15 cellular contexts compared by ENCODE assay signal in genomic region chr4:155854597-155855226, GRCh38. TPM values are rescaled to one million over a fixed set of nuclear protein-coding genes. Genes with fewer than 3 reads are reported as not detected.
DNase-seq lines count a peak whose midpoint lies in the region; ATAC-seq, FAIRE-seq and TF ChIP-seq lines count a peak whose summit lies in the region.
"Had no signal": no experiment of that assay in that cellular context is flagged by ENCODE, and none has a peak within 500 bp of the region (broad histone marks: within the 10 kb centered on the region; RNA-seq: fewer than 3 reads in every experiment).

No MANE protein-coding gene starts in this region.

- H3K27me3 Mint-ChIP-seq in MCF 10A (ENCODE audit: insufficient read depth, unreplicated experiment) = no peaks in the 10 kb centered on the region

- peak overlapping the region; percentile 4 for H2AFZ ChIP-seq in fibroblast of lung (ENCODE audit: low read length)

- CTCF ChIA-PET in MCF 10A (lab: Yijun Ruan, JAX) = no interaction called here

- no peak overlapping the region for H3K4me2 ChIP-seq in fibroblast of lung (ENCODE audit: extremely low read depth, insufficient read depth, low read length)

- ATAC-seq in HG03520 (IDR thresholded peaks at IDR 0.05; ENCODE audit: unreplicated experiment) = no peak
- ATAC-seq in activated CD4-positive, CD25-positive, alpha-beta regulatory T cell treated with anti-CD3 and anti-CD28 coated beads, Interleukin-2, amount 50 U/mL, for 24 hours = no peak

- no peaks in the 10 kb centered on the region for H3K9me3 Mint-ChIP-seq in MCF 10A (ENCODE audit: unreplicated experiment)

- no peaks in the 10 kb centered on the region for H3K36me3 Mint-ChIP-seq in MCF 10A (ENCODE audit: insufficient read depth, unreplicated experiment)

- H3K4me3 Mint-ChIP-seq in MCF 10A (ENCODE audit: unreplicated experiment) = no peak overlapping the region

- no peaks in the 10 kb centered on the region for H3K4me1 ChIP-seq in breast epithelium
- H3K4me1 ChIP-seq in fibroblast of lung (ENCODE audit: control insufficient read depth, extremely low read depth, insufficient read depth, low read length) = no peaks in the 10 kb centered on the region
- H3K4me1 ChIP-seq: lower lobe of right lung had no signal

- H3K27ac Mint-ChIP-seq in MCF 10A (ENCODE audit: low read depth, unreplicated experiment) = no peak overlapping the region

- H3K4me3 ChIP-seq in breast epithelium (no peak overlapping the region), fibroblast of lung (replicated peaks in 1 of 4; ENCODE audit: control extremely low read depth in 1 of 4, insufficient read depth in 1 of 4, low read depth in 3 of 4, low read length in 4 of 4) (peak overlapping the region in 1 of 4 experiments; percentile 8)
- H3K4me3 ChIP-seq: lower lobe of right lung had no signal

- no peaks in the 10 kb centered on the region for H3K27me3 ChIP-seq in breast epithelium
- no peaks in the 10 kb centered on the region for H3K27me3 ChIP-seq in fibroblast of lung (ENCODE audit: control insufficient read depth, insufficient read depth, low read length)

- no peak overlapping the region for H3K9ac ChIP-seq in fibroblast of lung (ENCODE audit: insufficient read depth, low read length)

- peak; percentile 11 for DNase-seq in MCF 10A (ENCODE audit: unreplicated experiment)
- no peak for DNase-seq in breast epithelium (ENCODE audit: low spot score in 2 of 2)
- DNase-seq in RKO (ENCODE audit: low spot score) = peak; percentile 88
- peak; percentile 70 to 79 for DNase-seq in fibroblast of lung (ENCODE audit: low read depth in 2 of 2)
- peak; percentile 30 for DNase-seq in urothelium cell line (ENCODE audit: low spot score)
- DNase-seq in occipital lobe (lab: John Stamatoyannopoulos, UW) = no peak
- DNase-seq: lower lobe of right lung, NCI-H1105, NCI-H69 had no signal

- no peaks in the 10 kb centered on the region for H4K20me1 ChIP-seq in fibroblast of lung (ENCODE audit: control insufficient read depth, extremely low read depth, insufficient read depth, low read length)

- POLR2A ChIA-PET in MCF 10A (lab: Yijun Ruan, JAX) = no interaction called here

- BruUV-seq in MCF 10A (replicated peaks; lab: Mats Ljungman, UMichigan) = no TSS peak

- H3K79me2 ChIP-seq in fibroblast of lung (ENCODE audit: control insufficient read depth, insufficient read depth, low read length) = no peaks in the 10 kb centered on the region

- H3K27ac ChIP-seq in breast epithelium (no peak overlapping the region), fibroblast of lung (ENCODE audit: insufficient read depth, low read length) (no peak overlapping the region)
- H3K27ac ChIP-seq: lower lobe of right lung had no signal

- no peak for FAIRE-seq in urothelium cell line (lab: Jason Lieb, UNC)
- FAIRE-seq: bronchial epithelial cell had no signal

- H3K36me3 ChIP-seq in breast epithelium = no peaks in the 10 kb centered on the region
- no peaks in the 10 kb centered on the region for H3K36me3 ChIP-seq in fibroblast of lung (ENCODE audit: control insufficient read depth, insufficient read depth, low read length)
- H3K36me3 ChIP-seq: lower lobe of right lung had no signal

- no peak for TF ChIP-seq POLR2A in breast epithelium (IDR thresholded peaks at IDR 0.05)

- H3K4me1 Mint-ChIP-seq in MCF 10A (ENCODE audit: insufficient read depth, unreplicated experiment) = no peaks in the 10 kb centered on the region

- TF ChIP-seq CTCF in MCF 10A (IDR thresholded peaks at IDR 0.05; ENCODE audit: unreplicated experiment) = no peak
- no peak for TF ChIP-seq CTCF in breast epithelium (IDR thresholded peaks at IDR 0.05)
- no peak for TF ChIP-seq CTCF in fibroblast of lung (conservative IDR thresholded peaks at IDR 0.05 in 1 of 2, IDR thresholded peaks at IDR 0.05 in 1 of 2; ENCODE audit: low read depth in 1 of 2, low read length in 2 of 2)

- intact Hi-C loops in MCF 10A (cut with micrococcal nuclease) = no loop called here
- intact Hi-C loops in breast epithelium (cut with DNase I; ENCODE audit: low total_unique reads) = no loop called here

- H3K9me3 ChIP-seq in breast epithelium (no peaks in the 10 kb centered on the region), fibroblast of lung (ENCODE audit: control insufficient read depth, insufficient read depth, low read depth, low read length) (no peaks in the 10 kb centered on the region)
- H3K9me3 ChIP-seq: lower lobe of right lung had no signal

RNA-seq across cellular contexts. Expression of gene ASIC5, which starts 11.4 kb away (rescaled TPM):
- not detected in 2 replicates for total RNA-seq in MCF 10A (2022)
- total RNA-seq in breast epithelium = not detected
- not detected in 2 replicates for total RNA-seq in fibroblast of lung
- not detected in 2 replicates for polyA plus RNA-seq in fibroblast of lung
- polyA plus RNA-seq in fibroblast of lung (2012) = not detected in 2 replicates
- not detected in 2 replicates for polyA minus RNA-seq in fibroblast of lung (ENCODE audit: low replicate concordance)
- not detected for total RNA-seq in occipital lobe
- total RNA-seq: bronchial epithelial cell; lower lobe of right lung; renal cortical epithelial cell; T-helper 1 cell treated with Interleukin-12 subunit alpha and Interleukin-12 subunit beta and Interleukin-4 antibody, amounts not matched to agents 30 ng/mL and 1 ng/mL, for 36 hours; urinary bladder had no signal
- polyA plus RNA-seq: urinary bladder had no signal

RNA-seq across cellular contexts. Expression of gene TDO2, which starts 48.8 kb away (rescaled TPM):
- total RNA-seq in MCF 10A (2022) = not detected in 2 replicates
- not detected for total RNA-seq in breast epithelium
- total RNA-seq in fibroblast of lung = 1.5 and 14.4 TPM in 2 replicates
- polyA plus RNA-seq in fibroblast of lung = 0.09 and 0.26 TPM in 2 replicates
- 0.21 and 0.34 TPM in 2 replicates for polyA plus RNA-seq in fibroblast of lung (2012)
- polyA minus RNA-seq in fibroblast of lung (ENCODE audit: low replicate concordance) = not detected in 2 replicates
- 0.78 TPM for total RNA-seq in occipital lobe
- total RNA-seq: bronchial epithelial cell; T-helper 1 cell treated with Interleukin-12 subunit alpha and Interleukin-12 subunit beta and Interleukin-4 antibody, amounts not matched to agents 30 ng/mL and 1 ng/mL, for 36 hours had no signal

Comparison
In these comparisons a context has a peak if more than half of its experiments do, and no peak if none do; other contexts are left out.
1. DNase-seq: peak in MCF 10A (single experiment), RKO (single experiment), fibroblast of lung (2 of 2) and urothelium cell line (single experiment); none in breast epithelium (0 of 2) and occipital lobe (single experiment).